ENCODE assay signal across 11 cellular contexts in genomic region chr3:148716657-148717056, GRCh38. TPM values are rescaled to one million over a fixed set of nuclear protein-coding genes. Genes with fewer than 3 reads are reported as not detected.
DNase-seq lines count a peak whose midpoint lies in the region; ATAC-seq and TF ChIP-seq lines count a peak whose summit lies in the region.
"Had no signal": no experiment of that assay in that cellular context is flagged by ENCODE, and none has a peak within 500 bp of the region (broad histone marks: within the 10 kb centered on the region; RNA-seq: fewer than 3 reads in every experiment).

No MANE protein-coding gene starts in this region.

- in situ Hi-C loops in mammary epithelial cell (cut with MboI; ENCODE audit: low sequenced_read_pairs in 2 of 2) = no loop called here

- H3K27me3 ChIP-seq in mammary epithelial cell (ENCODE audit: insufficient read depth, low read length) = peaks cover 2% of the 10 kb centered on the region

- intact Hi-C loops in MCF 10A (cut with micrococcal nuclease) = no loop called here
- intact Hi-C loops in mammary epithelial cell (cut with micrococcal nuclease) = no loop called here

- CTCF ChIA-PET in MCF 10A (lab: Yijun Ruan, JAX) = interaction anchor here (0.6 kb wide), 2 partner anchors 336 to 1413 kb away, joined by 3 to 4 read pairs; no protein-coding TSS in a partner anchor
- CTCF ChIA-PET in mammary epithelial cell (lab: Charles Lee; ENCODE audit: low non-redundant PET) = no interaction called here

- dilution Hi-C loops in mammary epithelial cell (cut with HindIII; ENCODE audit: low sequenced_read_pairs) = no loop called here

- H3K36me3 Mint-ChIP-seq in MCF 10A (ENCODE audit: insufficient read depth, unreplicated experiment) (no peaks in the 10 kb centered on the region), nephron progenitor cell (ENCODE audit: low read depth) (no peaks in the 10 kb centered on the region)
- H3K36me3 Mint-ChIP-seq: CD14-positive monocyte had no signal

- H3K4me1 ChIP-seq in mammary epithelial cell (ENCODE audit: insufficient read depth, low read length) = no peaks in the 10 kb centered on the region

- no peak for ATAC-seq in HG03039 (IDR thresholded peaks at IDR 0.05; ENCODE audit: unreplicated experiment)

- H3K4me2 ChIP-seq in mammary epithelial cell (ENCODE audit: insufficient read depth, low read depth, low read length) = no peak overlapping the region

- H3K27ac ChIP-seq in mammary epithelial cell (ENCODE audit: insufficient read depth, low read depth, low read length) = no peak overlapping the region
- H3K27ac ChIP-seq: 22Rv1 had no signal

- H3K4me1 Mint-ChIP-seq in MCF 10A (ENCODE audit: insufficient read depth, unreplicated experiment) = no peaks in the 10 kb centered on the region
- peaks cover 7% of the 10 kb centered on the region for H3K4me1 Mint-ChIP-seq in nephron progenitor cell
- H3K4me1 Mint-ChIP-seq: CD14-positive monocyte had no signal

- H3K9me3 ChIP-seq in mammary epithelial cell (replicated peaks; ENCODE audit: insufficient read depth, low read length) = no peaks in the 10 kb centered on the region

- H2AFZ ChIP-seq in mammary epithelial cell (ENCODE audit: low read depth, low read length) = no peak overlapping the region

- BruUV-seq in MCF 10A (replicated peaks; lab: Mats Ljungman, UMichigan) = no TSS peak
- BruUV-seq in mammary epithelial cell (replicated peaks; lab: Mats Ljungman, UMichigan) = no TSS peak

- DNase-seq in MCF 10A (ENCODE audit: unreplicated experiment) (no peak), mammary epithelial cell (no peak), cardiac fibroblast (ENCODE audit: low read depth in 2 of 2) (no peak), nephron progenitor cell (no peak), NCI-H526 (lab: John Stamatoyannopoulos, UW) (no peak), NCI-H1436 (lab: John Stamatoyannopoulos, UW) (no peak), mesenteric fat pad (ENCODE audit: low spot score) (no peak)
- DNase-seq: DMS79 had no signal

- H4K20me1 ChIP-seq in mammary epithelial cell (ENCODE audit: insufficient read depth, low read length) = no peaks in the 10 kb centered on the region

- no peak overlapping the region for H3K4me3 Mint-ChIP-seq in MCF 10A (ENCODE audit: unreplicated experiment)
- no peak overlapping the region for H3K4me3 Mint-ChIP-seq in nephron progenitor cell
- H3K4me3 Mint-ChIP-seq: CD14-positive monocyte had no signal

- WGBS in mammary epithelial cell (ENCODE audit: low coverage, missing lambda C conversion rate) = 89% methylated on average over 1 of the region's 1 CpG

- H3K4me3 ChIP-seq in mammary epithelial cell (replicated peaks in 1 of 3; ENCODE audit: insufficient read depth in 1 of 3, low read depth in 2 of 3, low read length in 3 of 3) = no peak overlapping the region
- no peak overlapping the region for H3K4me3 ChIP-seq in cardiac fibroblast (replicated peaks in 1 of 2; ENCODE audit: low read depth in 2 of 2, low read length in 2 of 2)

- H3K9ac ChIP-seq in mammary epithelial cell (ENCODE audit: insufficient read depth, low read length) = no peak overlapping the region

- TF ChIP-seq CTCF in MCF 10A (IDR thresholded peaks at IDR 0.05; ENCODE audit: unreplicated experiment) (peak; percentile 5), mammary epithelial cell (conservative IDR thresholded peaks at IDR 0.05 in 1 of 2, IDR thresholded peaks at IDR 0.05 in 1 of 2; ENCODE audit: extremely low read depth in 1 of 2, insufficient read depth in 1 of 2, low read depth in 1 of 2, low read length in 2 of 2) (no peak), cardiac fibroblast (IDR thresholded peaks at IDR 0.05; ENCODE audit: low read depth, low read length) (peak; percentile 7), nephron progenitor cell (IDR thresholded peaks at IDR 0.05) (peak; percentile 21)

- no peaks in the 10 kb centered on the region for H3K79me2 ChIP-seq in mammary epithelial cell (ENCODE audit: insufficient read depth, low read length)

- H3K36me3 ChIP-seq in mammary epithelial cell (ENCODE audit: insufficient read depth, low read length) = no peaks in the 10 kb centered on the region

- H3K27ac Mint-ChIP-seq in MCF 10A (ENCODE audit: low read depth, unreplicated experiment) = no peak overlapping the region
- H3K27ac Mint-ChIP-seq in nephron progenitor cell = no peak overlapping the region
- H3K27ac Mint-ChIP-seq: CD14-positive monocyte had no signal

- POLR2A ChIA-PET in MCF 10A (lab: Yijun Ruan, JAX) = no interaction called here

- peaks cover 52% of the 10 kb centered on the region for H3K27me3 Mint-ChIP-seq in MCF 10A (ENCODE audit: insufficient read depth, unreplicated experiment)
- H3K27me3 Mint-ChIP-seq in nephron progenitor cell (ENCODE audit: low read depth, poor library complexity) = no peaks in the 10 kb centered on the region

- H3K9me3 Mint-ChIP-seq in MCF 10A (ENCODE audit: unreplicated experiment) (no peaks in the 10 kb centered on the region), nephron progenitor cell (no peaks in the 10 kb centered on the region)
- H3K9me3 Mint-ChIP-seq: CD14-positive monocyte had no signal

RNA-seq across cellular contexts. Expression of gene AGTR1, which starts 19.0 kb away (rescaled TPM):
- not detected in 2 replicates for total RNA-seq in MCF 10A (2022)
- under 1 TPM in 1 of 2 donors, not detected in 1; 0.17 TPM for total RNA-seq in mammary epithelial cell
- not detected for polyA plus RNA-seq in mammary epithelial cell
- not detected for polyA minus RNA-seq in mammary epithelial cell
- 19.8 TPM for total RNA-seq in mesenteric fat pad
- polyA plus RNA-seq: CD14-positive monocyte had no signal

Comparison
In these comparisons a context has a peak if more than half of its experiments do, and no peak if none do; other contexts are left out.
1. CTCF ChIP-seq: peak in MCF 10A (single experiment), cardiac fibroblast (single experiment) and nephron progenitor cell (single experiment); none in mammary epithelial cell (0 of 2).
2. RNA of gene AGTR1, which starts 19.0 kb away (total RNA-seq): 19.8 TPM in mesenteric fat pad (single experiment); 0.17 TPM in mammary epithelial cell and not detected in MCF 10A; every median in the first group is over 10 times any median in the second.